Comparison of ENCODE assay signal across 31 cellular contexts in the genomic region with DNA sequence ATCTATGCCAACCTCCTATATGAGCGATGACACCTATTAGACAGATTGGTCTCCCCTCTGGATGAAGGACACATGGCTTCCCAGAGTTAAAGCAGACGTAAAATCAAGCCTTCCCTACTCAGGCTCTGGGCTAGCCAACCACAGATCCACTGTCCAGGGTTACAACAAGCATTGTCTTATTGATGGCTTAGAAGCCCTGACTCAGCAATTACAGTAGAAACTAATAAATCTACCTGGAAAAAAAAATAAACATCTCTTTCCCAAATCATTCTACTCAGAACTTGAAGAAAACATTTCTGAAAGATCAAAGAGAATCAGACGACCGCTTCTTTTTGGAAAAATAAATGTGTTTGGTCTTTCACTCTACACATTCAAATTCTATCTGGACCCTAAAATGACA.
"Had no signal": no experiment of that assay in that cellular context is flagged by ENCODE, and none has a peak within 500 bp of the region (broad histone marks: within the 10 kb centered on the region; RNA-seq: fewer than 3 reads in every experiment).

No MANE protein-coding gene starts in this region.

- H3K4me3 Mint-ChIP-seq: dendritic cell treated with granulocyte-macrophage colony-stimulating factor and Interleukin-4, amounts not matched to agents 40 ng/mL and 50 ng/mL, for 4 days; endodermal cell; immature natural killer cell; natural killer cell; neural crest cell; stimulated activated naive CD8-positive, alpha-beta T cell treated with anti-CD3 and anti-CD28 coated beads, Interleukin-15, amount 100 ng/mL, for 72 hours had no signal

- H3K9me3 ChIP-seq: esophagus squamous epithelium, heart right ventricle, lower lobe of right lung, neutrophil, pancreas, suprapubic skin, transverse colon, upper lobe of right lung, uterus had no signal

- H3K27me3 Mint-ChIP-seq: dendritic cell treated with granulocyte-macrophage colony-stimulating factor and Interleukin-4, amounts not matched to agents 40 ng/mL and 50 ng/mL, for 4 days; stimulated activated naive CD8-positive, alpha-beta T cell treated with anti-CD3 and anti-CD28 coated beads, Interleukin-15, amount 100 ng/mL, for 72 hours had no signal

- FAIRE-seq: colon, pancreas had no signal

- H3K36me3 Mint-ChIP-seq: immature natural killer cell, natural killer cell had no signal

- H3K36me3 ChIP-seq: esophagus squamous epithelium, heart right ventricle, lower lobe of right lung, neutrophil, pancreas, suprapubic skin, transverse colon, upper lobe of right lung, uterus had no signal

- H3K27ac Mint-ChIP-seq: dendritic cell treated with granulocyte-macrophage colony-stimulating factor and Interleukin-4, amounts not matched to agents 40 ng/mL and 50 ng/mL, for 4 days; endodermal cell; immature natural killer cell; natural killer cell; stimulated activated naive CD8-positive, alpha-beta T cell treated with anti-CD3 and anti-CD28 coated beads, Interleukin-15, amount 100 ng/mL, for 72 hours had no signal

- H3K27ac ChIP-seq: lower lobe of right lung, neutrophil, suprapubic skin, upper lobe of right lung had no signal

- H3K4me2 ChIP-seq: smooth muscle cell had no signal

- H3K4me1 Mint-ChIP-seq: endodermal cell, immature natural killer cell, natural killer cell had no signal

- H3K27me3 ChIP-seq: esophagus squamous epithelium, heart right ventricle, neutrophil, pancreas, suprapubic skin, transverse colon, upper lobe of right lung, uterus had no signal

- ATAC-seq: heart right ventricle; left colon; left ventricle myocardium superior; lower lobe of right lung; natural killer cell; pancreas; sciatic nerve; stimulated activated naive CD8-positive, alpha-beta T cell treated with anti-CD3 and anti-CD28 coated beads, Interleukin-15, amount 100 ng/mL, for 72 hours; upper lobe of right lung had no signal

- H3K9me3 Mint-ChIP-seq: dendritic cell treated with granulocyte-macrophage colony-stimulating factor and Interleukin-4, amounts not matched to agents 40 ng/mL and 50 ng/mL, for 4 days; endodermal cell; immature natural killer cell; natural killer cell; stimulated activated naive CD8-positive, alpha-beta T cell treated with anti-CD3 and anti-CD28 coated beads, Interleukin-15, amount 100 ng/mL, for 72 hours had no signal

- H3K4me3 ChIP-seq: lower lobe of right lung, pancreas, smooth muscle cell, suprapubic skin, transverse colon, upper lobe of right lung had no signal

- DNase-seq: effector CD8-positive, alpha-beta T cell; endodermal cell; esophagus squamous epithelium; foreskin melanocyte; glutamatergic neuron; heart right ventricle; hypothalamus; immature natural killer cell; islet precursor cell; kidney glomerular epithelial cell; left colon; left ventricle myocardium superior; lower lobe of right lung; natural killer cell; pancreas; stimulated activated CD4-positive, alpha-beta T cell treated with anti-CD3 and anti-CD28 coated beads, Interleukin-12 subunit alpha, Interleukin-12 subunit beta, amount 100 ng/mL, for 4 hours; stimulated activated CD4-positive, alpha-beta T cell treated with anti-CD3 and anti-CD28 coated beads, Interleukin-1b, Interleukin-23, amount 100 ng/mL, for 48 hours; stimulated activated CD4-positive, alpha-beta T cell treated with anti-CD3 and anti-CD28 coated beads, Interleukin-4, amount 100 ng/mL, for 1 hour; stimulated activated CD8-positive, alpha-beta memory T cell treated with anti-CD3 and anti-CD28 coated beads, Interleukin-4, amount 100 ng/mL, for 48 hours; stimulated activated naive CD4-positive, alpha-beta T cell; stimulated activated naive CD8-positive, alpha-beta T cell treated with anti-CD3 and anti-CD28 coated beads, Interleukin-15, amount 100 ng/mL, for 72 hours; transverse colon; upper lobe of right lung; uterus had no signal
